Comparison of ENCODE assay signal across 25 cellular contexts in the genomic region with DNA sequence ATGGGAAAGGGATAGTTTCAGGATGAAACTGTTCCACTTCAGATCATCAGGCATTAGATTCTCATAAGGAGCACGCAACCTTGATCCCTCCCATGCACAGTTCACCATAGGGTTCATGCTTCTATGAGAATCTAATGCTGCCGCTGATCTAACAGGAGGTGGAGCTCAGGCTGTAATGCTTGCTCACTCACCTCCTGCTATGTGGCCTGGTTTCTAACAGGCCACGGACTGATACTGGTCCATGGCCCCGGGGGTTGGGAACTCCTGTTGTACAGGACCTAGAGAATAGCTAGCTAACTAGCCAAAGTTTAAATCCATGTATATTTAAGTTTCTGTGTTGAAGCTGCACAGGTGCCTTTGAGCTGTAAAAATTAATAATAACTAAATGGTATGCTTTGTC.
"Had no signal": no experiment of that assay in that cellular context is flagged by ENCODE, and none has a peak within 500 bp of the region (broad histone marks: within the 10 kb centered on the region; RNA-seq: fewer than 3 reads in every experiment).

No MANE protein-coding gene starts in this region.

- ATAC-seq: mucosa of descending colon; naive thymus-derived CD4-positive, alpha-beta T cell; natural killer cell treated with Interleukin-12 subunit alpha and Interleukin-12 subunit beta and Interleukin-15 and Interleukin-18, amount 100 ng/mL, for 72 hours; right lobe of liver; stimulated activated naive B cell treated with anti-CD40 and anti-IgM and Interleukin-4, amounts not matched to agents 10 μg/mL and 1 μg/mL and 100 μg/mL, for 72 hours; stimulated activated naive CD8-positive, alpha-beta T cell treated with anti-CD3 and anti-CD28 coated beads, Interleukin-15, Interleukin-2, amounts not matched to agents 100 U/mL and 50 U/mL, for 24 hours; upper lobe of right lung had no signal

- DNase-seq: islet precursor cell; left ventricle myocardium inferior; mesendoderm; mucosa of descending colon; naive thymus-derived CD4-positive, alpha-beta T cell; ovary; right lobe of liver; stimulated activated CD4-positive, alpha-beta T cell treated with anti-CD3 and anti-CD28 coated beads, Interleukin-1b, Interleukin-23, amount 100 ng/mL, for 48 hours; stimulated activated CD4-positive, alpha-beta T cell treated with anti-CD3 and anti-CD28 coated beads, Interleukin-2, amount 100 ng/mL, for 48 hours; stimulated activated CD4-positive, alpha-beta T cell treated with anti-CD3 and anti-CD28 coated beads, Interleukin-4, amount 100 ng/mL, for 4 hours; stimulated activated CD8-positive, alpha-beta memory T cell treated with anti-CD3 and anti-CD28 coated beads, Interleukin-4, amount 100 ng/mL, for 48 hours; stimulated activated naive B cell treated with anti-CD40 and anti-IgM and Interleukin-4, amounts not matched to agents 10 μg/mL and 1 μg/mL and 100 μg/mL, for 72 hours; stimulated activated naive CD8-positive, alpha-beta T cell treated with anti-CD3 and anti-CD28 coated beads, Interleukin-15, Interleukin-2, amounts not matched to agents 100 U/mL and 50 U/mL, for 24 hours; stomach; testis; thyroid gland; transverse colon; upper lobe of right lung had no signal

- H3K9me3 Mint-ChIP-seq: naive thymus-derived CD4-positive, alpha-beta T cell; natural killer cell treated with Interleukin-12 subunit alpha and Interleukin-12 subunit beta and Interleukin-15 and Interleukin-18, amount 100 ng/mL, for 72 hours; stimulated activated naive B cell treated with anti-CD40 and anti-IgM and Interleukin-4, amounts not matched to agents 10 μg/mL and 1 μg/mL and 100 μg/mL, for 72 hours had no signal

- H3K27ac Mint-ChIP-seq: mesothelial cell of epicardium; naive thymus-derived CD4-positive, alpha-beta T cell; progenitor cell of endocrine pancreas; stimulated activated naive B cell treated with anti-CD40 and anti-IgM and Interleukin-4, amounts not matched to agents 10 μg/mL and 1 μg/mL and 100 μg/mL, for 72 hours had no signal

- H3K27me3 Mint-ChIP-seq: naive thymus-derived CD4-positive, alpha-beta T cell; natural killer cell treated with Interleukin-12 subunit alpha and Interleukin-12 subunit beta and Interleukin-15 and Interleukin-18, amount 100 ng/mL, for 72 hours; progenitor cell of endocrine pancreas; stimulated activated naive B cell treated with anti-CD40 and anti-IgM and Interleukin-4, amounts not matched to agents 10 μg/mL and 1 μg/mL and 100 μg/mL, for 72 hours had no signal

- H3K4me2 ChIP-seq: hepatocyte, smooth muscle cell had no signal

- H3K27ac ChIP-seq: hepatocyte, ovary, right atrium auricular region, right lobe of liver, stomach, testis, thyroid gland, transverse colon, upper lobe of right lung had no signal

- H3K4me1 ChIP-seq: right lobe of liver, testis, transverse colon, upper lobe of right lung had no signal

- H3K36me3 Mint-ChIP-seq: naive thymus-derived CD4-positive, alpha-beta T cell; natural killer cell treated with Interleukin-12 subunit alpha and Interleukin-12 subunit beta and Interleukin-15 and Interleukin-18, amount 100 ng/mL, for 72 hours; stimulated activated naive B cell treated with anti-CD40 and anti-IgM and Interleukin-4, amounts not matched to agents 10 μg/mL and 1 μg/mL and 100 μg/mL, for 72 hours had no signal

- H3K9me3 ChIP-seq: left ventricle myocardium inferior, mucosa of descending colon, ovary, right atrium auricular region, right lobe of liver, stomach, testis, thyroid gland, transverse colon, upper lobe of right lung had no signal

- H3K4me3 Mint-ChIP-seq: mesothelial cell of epicardium; naive thymus-derived CD4-positive, alpha-beta T cell; stimulated activated naive B cell treated with anti-CD40 and anti-IgM and Interleukin-4, amounts not matched to agents 10 μg/mL and 1 μg/mL and 100 μg/mL, for 72 hours had no signal

- H3K4me3 ChIP-seq: hepatocyte, left ventricle myocardium inferior, lung, mucosa of descending colon, ovary, right atrium auricular region, right lobe of liver, smooth muscle cell, stomach, testis, thyroid gland, transverse colon, upper lobe of right lung had no signal

- H3K27me3 ChIP-seq: hepatocyte, ovary, right atrium auricular region, right lobe of liver, stomach, testis, thyroid gland, transverse colon, upper lobe of right lung had no signal

- H3K36me3 ChIP-seq: ovary, thyroid gland had no signal

- H2AFZ ChIP-seq: hepatocyte had no signal

- H3K79me2 ChIP-seq: hepatocyte had no signal
